In the genomic region with DNA sequence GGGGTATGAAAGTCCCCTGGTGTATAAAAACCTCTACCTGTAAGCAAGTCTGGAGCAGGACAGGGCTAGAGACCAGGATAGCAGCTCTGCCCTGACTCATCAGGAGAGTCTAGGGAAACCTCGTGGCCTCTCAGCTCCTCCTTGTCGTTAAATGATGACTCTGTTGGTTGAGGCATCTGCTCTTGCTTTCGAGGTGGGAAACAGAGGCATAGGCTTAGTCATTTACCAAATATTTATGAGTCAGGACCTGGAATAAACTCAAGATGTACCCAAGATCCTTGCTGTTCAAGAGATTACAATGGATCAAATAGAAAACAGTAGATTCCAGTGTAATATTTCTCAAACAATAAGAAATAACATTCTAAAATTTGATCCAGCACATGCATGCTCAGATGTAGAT, we compare ENCODE assay signal across 9 cellular contexts. TPM values are rescaled to one million over a fixed set of nuclear protein-coding genes. Genes with fewer than 3 reads are reported as not detected.
DNase-seq lines count a peak whose midpoint lies in the region; ATAC-seq, FAIRE-seq and TF ChIP-seq lines count a peak whose summit lies in the region.
"Had no signal": no experiment of that assay in that cellular context is flagged by ENCODE, and none has a peak within 500 bp of the region (broad histone marks: within the 10 kb centered on the region; RNA-seq: fewer than 3 reads in every experiment).

No MANE protein-coding gene starts in this region.

- ATAC-seq in stimulated activated naive B cell treated with anti-CD40 and anti-IgM and Interleukin-4, amounts not matched to agents 10 μg/mL and 1 μg/mL and 100 μg/mL, for 72 hours (replicated peaks): no peak
- no peak for ATAC-seq in HG02588 (IDR thresholded peaks at IDR 0.05; ENCODE audit: unreplicated experiment)

- peak; percentile 87 for DNase-seq in H54 (ENCODE audit: insufficient read length, low spot score)
- DNase-seq in RPMI7951 (ENCODE audit: low read depth): peak; percentile 99
- DNase-seq in fibroblast of mammary gland (ENCODE audit: low read depth): peak; percentile 99
- DNase-seq in smooth muscle cell (lab: John Stamatoyannopoulos, UW; ENCODE audit: unreplicated experiment): no peak
- no peak for DNase-seq in activated effector memory CD4-positive, alpha-beta T cell treated with anti-CD3 and anti-CD28 coated beads, Interleukin-2, amount 50 U/mL, for 16 hours
- DNase-seq in stimulated activated naive B cell treated with anti-CD40 and anti-IgM and Interleukin-4, amounts not matched to agents 10 μg/mL and 1 μg/mL and 100 μg/mL, for 72 hours: no peak
- DNase-seq in NCI-H524 (lab: John Stamatoyannopoulos, UW): no peak

- peaks cover 79% of the 10 kb centered on the region for H3K79me2 ChIP-seq in smooth muscle cell (ENCODE audit: low read depth)

- H3K4me2 ChIP-seq in smooth muscle cell: peak overlapping the region; percentile 61

- H3K4me1 Mint-ChIP-seq in stimulated activated naive B cell treated with anti-CD40 and anti-IgM and Interleukin-4, amounts not matched to agents 10 μg/mL and 1 μg/mL and 100 μg/mL, for 72 hours: peaks cover 37 to 56% of the 10 kb centered on the region in 2 donors

- no peaks in the 10 kb centered on the region for H3K27me3 Mint-ChIP-seq in stimulated activated naive B cell treated with anti-CD40 and anti-IgM and Interleukin-4, amounts not matched to agents 10 μg/mL and 1 μg/mL and 100 μg/mL, for 72 hours

- H3K4me3 ChIP-seq in fibroblast of mammary gland (ENCODE audit: control insufficient read depth, low read depth, low read length) (no peak overlapping the region), smooth muscle cell (no peak overlapping the region)
- H3K4me3 ChIP-seq: HAP-1 had no signal

- peaks cover 4 to 5% of the 10 kb centered on the region in 2 donors for H3K9me3 Mint-ChIP-seq in stimulated activated naive B cell treated with anti-CD40 and anti-IgM and Interleukin-4, amounts not matched to agents 10 μg/mL and 1 μg/mL and 100 μg/mL, for 72 hours

- no peaks in the 10 kb centered on the region for H3K9me3 ChIP-seq in smooth muscle cell (replicated peaks; ENCODE audit: low read depth)
- H3K9me3 ChIP-seq: HAP-1 had no signal

- peaks cover 34% of the 10 kb centered on the region for H3F3A ChIP-seq in smooth muscle cell (ENCODE audit: low read depth)

- 0% methylated on average over 3 of the region's 3 CpGs for WGBS in smooth muscle cell (ENCODE audit: low lambda C conversion rate)

- no peaks in the 10 kb centered on the region for H3K36me3 ChIP-seq in smooth muscle cell (ENCODE audit: low read depth)

- no peak for TF ChIP-seq POLR2A in H54 (IDR thresholded peaks at IDR 0.05; ENCODE audit: low read depth, low read length)

- H4K20me1 ChIP-seq in smooth muscle cell (ENCODE audit: low read depth): no peaks in the 10 kb centered on the region

- no peak overlapping the region for H3K27ac Mint-ChIP-seq in stimulated activated naive B cell treated with anti-CD40 and anti-IgM and Interleukin-4, amounts not matched to agents 10 μg/mL and 1 μg/mL and 100 μg/mL, for 72 hours

- peak; percentile 76 for FAIRE-seq in H54 (lab: Jason Lieb, UNC)

- H3K4me1 ChIP-seq in smooth muscle cell (ENCODE audit: low read depth): peaks cover 11% of the 10 kb centered on the region
- H3K4me1 ChIP-seq: HAP-1 had no signal

- peak overlapping the region; percentile 79 for H3K9ac ChIP-seq in smooth muscle cell (ENCODE audit: low read depth)

- peak overlapping the region; percentile 97 for H3K27ac ChIP-seq in smooth muscle cell (ENCODE audit: low read depth)

- H3K36me3 Mint-ChIP-seq in stimulated activated naive B cell treated with anti-CD40 and anti-IgM and Interleukin-4, amounts not matched to agents 10 μg/mL and 1 μg/mL and 100 μg/mL, for 72 hours: peaks cover 40 to 52% of the 10 kb centered on the region in 2 donors

- H3K27me3 ChIP-seq in smooth muscle cell (ENCODE audit: low read depth): no peaks in the 10 kb centered on the region

- H3K4me3 Mint-ChIP-seq in stimulated activated naive B cell treated with anti-CD40 and anti-IgM and Interleukin-4, amounts not matched to agents 10 μg/mL and 1 μg/mL and 100 μg/mL, for 72 hours: no peak overlapping the region

- TF ChIP-seq CTCF in fibroblast of mammary gland (conservative IDR thresholded peaks at IDR 0.05; ENCODE audit: control insufficient read depth, insufficient read depth, low read depth, low read length) (no peak), smooth muscle cell (IDR thresholded peaks at IDR 0.05; ENCODE audit: borderline replicate concordance, insufficient read depth, poor library complexity, severe bottlenecking) (no peak)

- H2AFZ ChIP-seq in smooth muscle cell (ENCODE audit: low read depth): no peak overlapping the region

RNA-seq across cellular contexts. Expression of a gene that starts 5.5 kb away (rescaled TPM):
- total RNA-seq in RPMI7951 (2014; rRNA removed; shearing (Covaris generic)): 28.1 and 28.9 TPM in 2 replicates
- 28.1 and 33.7 TPM in 2 replicates for total RNA-seq in smooth muscle cell
- 86.2 and 89.0 TPM in 2 replicates for polyA plus RNA-seq in smooth muscle cell

RNA-seq across cellular contexts. Expression of a gene that starts 33.4 kb away (rescaled TPM):
- not detected in 2 replicates for total RNA-seq in RPMI7951 (2014; rRNA removed; shearing (Covaris generic))
- not detected in 2 replicates for total RNA-seq in smooth muscle cell
- not detected in 2 replicates for polyA plus RNA-seq in smooth muscle cell

RNA-seq across cellular contexts. Expression of a gene that starts 50.9 kb away (rescaled TPM):
- total RNA-seq in RPMI7951 (2014; rRNA removed; shearing (Covaris generic)): 10.5 and 11.3 TPM in 2 replicates
- total RNA-seq in smooth muscle cell: 26.7 and 36.5 TPM in 2 replicates
- 26.0 and 47.7 TPM in 2 replicates for polyA plus RNA-seq in smooth muscle cell

Comparison
In these comparisons a context has a peak if more than half of its experiments do, and no peak if none do; other contexts are left out.
1. DNase-seq: peak in H54 (single experiment), RPMI7951 (single experiment) and fibroblast of mammary gland (single experiment); none in smooth muscle cell (single experiment), activated effector memory CD4-positive, alpha-beta T cell treated with anti-CD3 and anti-CD28 coated beads, Interleukin-2, amount 50 U/mL, for 16 hours (single experiment), stimulated activated naive B cell treated with anti-CD40 and anti-IgM and Interleukin-4, amounts not matched to agents 10 μg/mL and 1 μg/mL and 100 μg/mL, for 72 hours (single experiment) and NCI-H524 (0 of 2).